8 cellular contexts compared by ENCODE assay signal in genomic region chr6:119742188-119742803, GRCh38.
DNase-seq lines count a peak whose midpoint lies in the region; ATAC-seq lines count a peak whose summit lies in the region.

No MANE protein-coding gene starts in this region.

- peak overlapping the region; percentile 38 for H3K4me2 ChIP-seq in skeletal muscle satellite cell (ENCODE audit: low read length)

- H3K4me1 Mint-ChIP-seq in activated naive CD8-positive, alpha-beta T cell treated with anti-CD3 and anti-CD28 coated beads, Interleukin-2, amount 10 ng/mL, durations not matched to agents 7 days and 5 days = peaks cover 5% of the 10 kb centered on the region

- H3K4me3 Mint-ChIP-seq in activated naive CD8-positive, alpha-beta T cell treated with anti-CD3 and anti-CD28 coated beads, Interleukin-2, amount 10 ng/mL, durations not matched to agents 7 days and 5 days = no peak overlapping the region

- no peak overlapping the region for H3K4me3 ChIP-seq in right cardiac atrium (ENCODE audit: low read length)
- no peak overlapping the region for H3K4me3 ChIP-seq in skeletal muscle satellite cell (ENCODE audit: low read length)

- no peak overlapping the region for H3K27ac ChIP-seq in right cardiac atrium (ENCODE audit: low read length)

- H3K27me3 ChIP-seq in right cardiac atrium (ENCODE audit: control insufficient read depth, insufficient read depth) = no peaks in the 10 kb centered on the region
- no peaks in the 10 kb centered on the region for H3K27me3 ChIP-seq in skeletal muscle satellite cell (ENCODE audit: control insufficient read depth, insufficient read depth, low read length)

- POLR2A ChIA-PET in activated naive CD8-positive, alpha-beta T cell treated with anti-CD3 and anti-CD28 coated beads, Interleukin-2, amount 10 ng/mL, durations not matched to agents 7 days and 5 days (lab: Charles Lee) = no interaction called here

- intact Hi-C loops in right cardiac atrium (cut with DNase I) = no loop called here

- in situ Hi-C loops in SK-MEL-5 (cut with HindIII; ENCODE audit: low pct_unique_long_range_greater_than_20kb, low sequenced_read_pairs) = no loop called here

- H3K9me3 ChIP-seq in right cardiac atrium (ENCODE audit: control insufficient read depth, low read length) = no peaks in the 10 kb centered on the region
- H3K9me3 ChIP-seq in skeletal muscle satellite cell (replicated peaks; ENCODE audit: low read length) = no peaks in the 10 kb centered on the region

- no peaks in the 10 kb centered on the region for H3K36me3 Mint-ChIP-seq in activated naive CD8-positive, alpha-beta T cell treated with anti-CD3 and anti-CD28 coated beads, Interleukin-2, amount 10 ng/mL, durations not matched to agents 7 days and 5 days

- H3K27ac Mint-ChIP-seq in activated naive CD8-positive, alpha-beta T cell treated with anti-CD3 and anti-CD28 coated beads, Interleukin-2, amount 10 ng/mL, durations not matched to agents 7 days and 5 days = no peak overlapping the region

- no peaks in the 10 kb centered on the region for H3K36me3 ChIP-seq in skeletal muscle satellite cell (ENCODE audit: insufficient read depth, low read length)

- 10% methylated on average over 6 of the region's 6 CpGs for WGBS in right cardiac atrium

- H3K9ac ChIP-seq in skeletal muscle satellite cell (ENCODE audit: low read depth, low read length) = no peak overlapping the region

- H3K4me1 ChIP-seq in right cardiac atrium (ENCODE audit: control insufficient read depth, insufficient read depth, low read length) = no peaks in the 10 kb centered on the region
- no peaks in the 10 kb centered on the region for H3K4me1 ChIP-seq in skeletal muscle satellite cell (ENCODE audit: control insufficient read depth, insufficient read depth, low read length)

- DNase-seq in ELF-1 (ENCODE audit: low read depth, low spot score) (peak; percentile 72), HS-5 (ENCODE audit: low read depth) (peak; percentile 16), SK-MEL-5 (ENCODE audit: low read depth, low spot score) (peak; percentile 60), right cardiac atrium (peak; percentile 61 to 84 (median 77))
- DNase-seq in activated naive CD8-positive, alpha-beta T cell treated with anti-CD3 and anti-CD28 coated beads, Interleukin-2, amount 10 ng/mL, durations not matched to agents 7 days and 5 days = peak; percentile 69

- no peaks in the 10 kb centered on the region for H3K9me3 Mint-ChIP-seq in activated naive CD8-positive, alpha-beta T cell treated with anti-CD3 and anti-CD28 coated beads, Interleukin-2, amount 10 ng/mL, durations not matched to agents 7 days and 5 days

- H3K27me3 Mint-ChIP-seq in activated naive CD8-positive, alpha-beta T cell treated with anti-CD3 and anti-CD28 coated beads, Interleukin-2, amount 10 ng/mL, durations not matched to agents 7 days and 5 days = peaks cover 2% of the 10 kb centered on the region

- ATAC-seq in GM21515 (IDR thresholded peaks at IDR 0.05; ENCODE audit: unreplicated experiment) = peak; percentile 95
- ATAC-seq in activated naive CD8-positive, alpha-beta T cell treated with anti-CD3 and anti-CD28 coated beads, Interleukin-2, amount 10 ng/mL, durations not matched to agents 7 days and 5 days (ENCODE audit: low read depth) = peak; percentile 74
- ATAC-seq in right cardiac atrium = peak; percentile 28 to 41
- no peak for ATAC-seq in HG02970 (IDR thresholded peaks at IDR 0.05; ENCODE audit: low FRiP score, unreplicated experiment)

Comparison
In these comparisons a context has a peak if more than half of its experiments do, and no peak if none do; other contexts are left out.
1. DNase-seq: peak in every context shown above with its lines; median percentile 77 in right cardiac atrium; 72 in ELF-1; 69 in activated naive CD8-positive, alpha-beta T cell treated with anti-CD3 and anti-CD28 coated beads, Interleukin-2, amount 10 ng/mL, durations not matched to agents 7 days and 5 days; 60 in SK-MEL-5; 16 in HS-5.